In the genomic region with DNA sequence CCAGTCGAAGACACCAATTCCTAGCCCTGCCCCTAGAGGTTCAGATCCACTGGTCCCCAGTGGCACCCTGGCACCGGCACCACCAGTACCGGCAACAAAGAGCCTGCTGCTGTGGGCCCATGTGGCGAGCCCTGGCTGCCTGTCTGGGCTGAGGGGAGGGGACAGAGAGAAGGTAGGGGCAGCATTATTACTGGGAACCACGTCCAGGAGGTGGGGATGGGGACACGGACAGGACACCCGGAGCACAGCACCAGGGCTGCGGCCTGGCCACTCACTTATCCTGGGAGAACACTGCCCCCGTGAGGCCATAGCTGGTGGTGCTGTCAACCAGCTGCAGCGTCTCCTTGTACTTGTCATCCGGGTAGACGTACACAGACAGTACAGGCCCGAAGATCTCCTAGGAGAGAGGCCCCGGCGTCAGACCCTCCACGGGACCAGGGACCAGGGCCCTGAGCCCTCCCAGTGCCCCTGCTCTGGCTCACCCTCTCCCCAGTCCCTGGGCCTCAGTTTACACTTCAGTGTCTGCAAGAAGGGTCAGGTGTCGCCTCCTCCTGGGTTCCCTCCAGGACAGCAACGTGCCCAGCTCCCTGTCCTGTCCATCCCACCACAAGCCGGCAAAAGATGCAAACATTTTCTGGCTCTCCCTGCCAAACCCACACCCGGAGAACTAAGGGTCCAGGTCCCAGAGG, we compare ENCODE assay signal across 8 cellular contexts. TPM values are rescaled to one million over a fixed set of nuclear protein-coding genes. Genes with fewer than 3 reads are reported as not detected.
DNase-seq lines count a peak whose midpoint lies in the region; ATAC-seq, FAIRE-seq and TF ChIP-seq lines count a peak whose summit lies in the region.

No MANE protein-coding gene starts in this region.

- no peaks in the 10 kb centered on the region for H3K27me3 ChIP-seq in Karpas-422 (ENCODE audit: low read length)
- H3K27me3 ChIP-seq in SJCRH30 = no peaks in the 10 kb centered on the region
- H3K27me3 ChIP-seq in suprapubic skin = no peaks in the 10 kb centered on the region

- H3K9me2 ChIP-seq in Karpas-422 (replicated peaks; ENCODE audit: insufficient read depth, low read length) = no peaks in the 10 kb centered on the region

- H2AFZ ChIP-seq in Karpas-422 (ENCODE audit: low read length) = no peak overlapping the region

- H3K4me3 ChIP-seq in Karpas-422 (ENCODE audit: low read length) (no peak overlapping the region), SJCRH30 (no peak overlapping the region), suprapubic skin (no peak overlapping the region)

- no peak overlapping the region for H3K4me2 ChIP-seq in Karpas-422 (ENCODE audit: low read depth, low read length, poor library complexity, severe bottlenecking)

- no peaks in the 10 kb centered on the region for H4K20me1 ChIP-seq in Karpas-422 (ENCODE audit: insufficient read depth, low read depth, low read length)

- WGBS in suprapubic skin = 59% methylated on average over 12 of the region's 20 CpGs

- DNase-seq in DMS 273 treated with DMSO at 0.1 percent for 48 hours (lab: John Stamatoyannopoulos, UW) = peak; percentile 13
- DNase-seq in Karpas-422 = peak; percentile 91
- peak; percentile 90 to 93 for DNase-seq in SJCRH30
- DNase-seq in activated effector memory CD4-positive, alpha-beta T cell treated with anti-CD3 and anti-CD28 coated beads, Interleukin-2, amount 50 U/mL, for 16 hours = peak; percentile 88
- peak; percentile 76 to 90 for DNase-seq in frontal cortex (ENCODE audit: low spot score in 2 of 2)
- peak; percentile 61 for DNase-seq in omental fat pad (ENCODE audit: low spot score)
- DNase-seq in suprapubic skin (ENCODE audit: low spot score in 2 of 2) = peak; percentile 82 to 89

- no peak overlapping the region for H3K9ac ChIP-seq in Karpas-422 (ENCODE audit: low read length)

- ATAC-seq in omental fat pad (ENCODE audit: low FRiP score) (no peak), GM18868 (IDR thresholded peaks at IDR 0.05; ENCODE audit: unreplicated experiment) (no peak)

- H3K4me1 ChIP-seq in Karpas-422 (ENCODE audit: low read length) (peaks cover under 1% of the 10 kb centered on the region), SJCRH30 (no peaks in the 10 kb centered on the region; the same call in 1 of the 2 replicates), suprapubic skin (peaks cover 16% of the 10 kb centered on the region)

- H3K36me3 ChIP-seq in Karpas-422 (ENCODE audit: insufficient read depth, low read length) = no peaks in the 10 kb centered on the region
- no peaks in the 10 kb centered on the region for H3K36me3 ChIP-seq in SJCRH30
- H3K36me3 ChIP-seq in suprapubic skin = peaks cover 22% of the 10 kb centered on the region

- no peak overlapping the region for H3K27ac ChIP-seq in Karpas-422 (ENCODE audit: low read length)
- no peak overlapping the region for H3K27ac ChIP-seq in SJCRH30
- H3K27ac ChIP-seq in suprapubic skin = no peak overlapping the region

- TF ChIP-seq CTCF in omental fat pad (IDR thresholded peaks at IDR 0.05) (no peak), suprapubic skin (IDR thresholded peaks at IDR 0.05) (peak; percentile 58 to 80)

- no peaks in the 10 kb centered on the region for H3K79me2 ChIP-seq in Karpas-422 (ENCODE audit: low read length)

- H3K9me3 ChIP-seq in Karpas-422 (ENCODE audit: low read length) = no peaks in the 10 kb centered on the region
- H3K9me3 ChIP-seq in SJCRH30 (replicated peaks) = no peaks in the 10 kb centered on the region
- no peaks in the 10 kb centered on the region for H3K9me3 ChIP-seq in suprapubic skin

- TF ChIP-seq EP300 in suprapubic skin (IDR thresholded peaks at IDR 0.05) = no peak

- no peak for FAIRE-seq in frontal cortex (lab: Jason Lieb, UNC)

- no peak for TF ChIP-seq POLR2A in suprapubic skin (IDR thresholded peaks at IDR 0.05)

RNA-seq across cellular contexts. Expression of a gene that starts 15.8 kb away (rescaled TPM):
- total RNA-seq in Karpas-422 (2014; rRNA removed; shearing (Covaris generic); ENCODE audit: low replicate concordance) = not detected in 2 replicates
- total RNA-seq in SJCRH30 (2014; rRNA removed; shearing (Covaris generic)) = not detected in 2 replicates
- not detected for total RNA-seq in frontal cortex
- not detected for total RNA-seq in omental fat pad
- total RNA-seq in suprapubic skin = 1 to 10 TPM in 2 of 4 donors, under 1 TPM in 1, not detected in 1; 0.38 to 1.3 (median 1.2) TPM

RNA-seq across cellular contexts. Expression of a gene that starts 27.1 kb away (rescaled TPM):
- 0.58 TPM in 1 of 2 replicates, not detected in the other for total RNA-seq in Karpas-422 (2014; rRNA removed; shearing (Covaris generic); ENCODE audit: low replicate concordance)
- total RNA-seq in SJCRH30 (2014; rRNA removed; shearing (Covaris generic)) = 7.2 and 7.5 TPM in 2 replicates
- total RNA-seq in frontal cortex (4.5 TPM), omental fat pad (10 to 100 TPM; 22.2 to 96.8 (median 67.3) TPM), suprapubic skin (10 to 100 TPM; 25.0 to 33.0 (median 29.6) TPM)

Comparison
In these comparisons a context has a peak if more than half of its experiments do, and no peak if none do; other contexts are left out.
1. DNase-seq: peak in every context shown above with its lines; median percentile 92 in SJCRH30; 91 in Karpas-422; 88 in activated effector memory CD4-positive, alpha-beta T cell treated with anti-CD3 and anti-CD28 coated beads, Interleukin-2, amount 50 U/mL, for 16 hours; 86 in suprapubic skin; 83 in frontal cortex; 61 in omental fat pad; 13 in DMS 273 treated with DMSO at 0.1 percent for 48 hours.
2. CTCF ChIP-seq: peak in suprapubic skin (2 of 2); none in omental fat pad (0 of 3).